Comparison of ENCODE assay signal across 1 cellular context in the genomic region with DNA sequence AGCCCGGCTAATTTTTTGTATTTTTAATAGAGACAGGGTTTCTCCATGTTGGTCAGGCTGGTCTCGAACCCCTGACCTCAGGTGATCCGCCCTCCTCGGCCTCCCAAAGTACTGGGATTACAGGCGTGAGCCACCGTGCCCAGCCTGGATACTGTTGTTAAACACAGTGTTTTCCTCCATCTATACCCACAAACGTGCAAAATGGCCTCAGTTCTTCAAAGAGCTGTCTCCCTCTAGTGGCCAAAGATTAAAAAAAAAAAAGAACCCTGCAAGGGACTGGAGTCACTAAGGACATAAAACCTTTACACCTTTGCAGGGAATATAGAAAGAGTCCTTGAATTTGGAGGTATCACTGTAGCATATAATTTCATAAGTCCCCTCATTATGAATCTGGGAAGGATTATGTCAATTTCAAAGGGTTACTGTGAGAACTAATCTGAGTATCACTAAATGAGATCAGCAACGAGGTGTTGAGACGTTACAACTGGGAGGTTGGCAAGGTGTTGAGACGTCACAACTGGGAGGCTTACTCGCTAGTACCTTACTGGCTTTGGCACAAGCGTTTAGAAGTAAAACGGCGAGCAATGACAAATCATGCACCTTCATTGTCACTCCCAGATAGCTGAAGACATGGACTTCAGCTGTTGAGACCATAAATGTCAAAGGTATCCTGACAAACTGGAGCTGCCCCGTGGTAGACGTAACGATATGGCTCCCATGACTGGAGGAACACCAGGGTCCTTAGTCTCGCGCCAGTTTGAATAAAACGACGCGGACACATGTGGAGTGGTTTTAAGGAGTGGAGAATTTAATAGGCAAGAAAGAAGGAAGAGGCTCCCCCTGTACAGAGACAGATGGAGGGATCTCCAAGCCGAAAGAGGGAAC.
TF ChIP-seq lines count a peak whose summit lies in the region.

No MANE protein-coding gene starts in this region.

TF ChIP-seq in K562, 482 proteins besides CTCF, POLR2A, EP300 and RAD21 (continued from another document):
- peak; percentile 41; the same call in 1 of the 2 replicates for TF ChIP-seq SMC3 (conservative IDR thresholded peaks at IDR 0.05; ENCODE audit: insufficient read depth, low read depth, low read length)
- no peak for TF ChIP-seq ZKSCAN3 (CRISPR knock-in tag; IDR thresholded peaks at IDR 0.05)
- TF ChIP-seq KDM5B (IDR thresholded peaks at IDR 0.05; ENCODE audit: insufficient replicate concordance, low read depth, low read length): no peak
- TF ChIP-seq YY1 (IDR thresholded peaks at IDR 0.05; ENCODE audit: borderline replicate concordance in 1 of 3, control insufficient read depth in 1 of 3, extremely low read depth in 1 of 3, insufficient read depth in 3 of 3, insufficient read length in 1 of 3, insufficient replicate concordance in 2 of 3, low read depth in 1 of 3, low read length in 2 of 3): peak in 1 of 3 experiments; percentile 64
- TF ChIP-seq ETV5 (CRISPR knock-in tag; IDR thresholded peaks at IDR 0.05; ENCODE audit: low read depth): no peak
- TF ChIP-seq, protein P1, sequence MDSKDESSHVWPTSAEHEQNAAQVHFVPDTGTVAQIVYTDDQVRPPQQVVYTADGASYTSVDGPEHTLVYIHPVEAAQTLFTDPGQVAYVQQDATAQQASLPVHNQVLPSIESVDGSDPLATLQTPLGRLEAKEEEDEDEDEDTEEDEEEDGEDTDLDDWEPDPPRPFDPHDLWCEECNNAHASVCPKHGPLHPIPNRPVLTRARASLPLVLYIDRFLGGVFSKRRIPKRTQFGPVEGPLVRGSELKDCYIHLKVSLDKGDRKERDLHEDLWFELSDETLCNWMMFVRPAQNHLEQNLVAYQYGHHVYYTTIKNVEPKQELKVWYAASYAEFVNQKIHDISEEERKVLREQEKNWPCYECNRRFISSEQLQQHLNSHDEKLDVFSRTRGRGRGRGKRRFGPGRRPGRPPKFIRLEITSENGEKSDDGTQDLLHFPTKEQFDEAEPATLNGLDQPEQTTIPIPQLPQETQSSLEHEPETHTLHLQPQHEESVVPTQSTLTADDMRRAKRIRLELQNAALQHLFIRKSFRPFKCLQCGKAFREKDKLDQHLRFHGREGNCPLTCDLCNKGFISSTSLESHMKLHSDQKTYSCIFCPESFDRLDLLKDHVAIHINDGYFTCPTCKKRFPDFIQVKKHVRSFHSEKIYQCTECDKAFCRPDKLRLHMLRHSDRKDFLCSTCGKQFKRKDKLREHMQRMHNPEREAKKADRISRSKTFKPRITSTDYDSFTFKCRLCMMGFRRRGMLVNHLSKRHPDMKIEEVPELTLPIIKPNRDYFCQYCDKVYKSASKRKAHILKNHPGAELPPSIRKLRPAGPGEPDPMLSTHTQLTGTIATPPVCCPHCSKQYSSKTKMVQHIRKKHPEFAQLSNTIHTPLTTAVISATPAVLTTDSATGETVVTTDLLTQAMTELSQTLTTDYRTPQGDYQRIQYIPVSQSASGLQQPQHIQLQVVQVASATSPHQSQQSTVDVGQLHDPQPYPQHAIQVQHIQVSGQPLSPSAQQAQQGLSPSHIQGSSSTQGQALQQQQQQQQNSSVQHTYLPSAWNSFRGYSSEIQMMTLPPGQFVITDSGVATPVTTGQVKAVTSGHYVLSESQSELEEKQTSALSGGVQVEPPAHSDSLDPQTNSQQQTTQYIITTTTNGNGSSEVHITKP (IDR thresholded peaks at IDR 0.05; ENCODE audit: partially characterized antibody): peak; percentile 60
- TF ChIP-seq GTF2A2 (tag; IDR thresholded peaks at IDR 0.05): no peak
- no peak for TF ChIP-seq HEY1 (CRISPR knock-in tag; IDR thresholded peaks at IDR 0.05; ENCODE audit: borderline replicate concordance)
- TF ChIP-seq, protein P2, sequence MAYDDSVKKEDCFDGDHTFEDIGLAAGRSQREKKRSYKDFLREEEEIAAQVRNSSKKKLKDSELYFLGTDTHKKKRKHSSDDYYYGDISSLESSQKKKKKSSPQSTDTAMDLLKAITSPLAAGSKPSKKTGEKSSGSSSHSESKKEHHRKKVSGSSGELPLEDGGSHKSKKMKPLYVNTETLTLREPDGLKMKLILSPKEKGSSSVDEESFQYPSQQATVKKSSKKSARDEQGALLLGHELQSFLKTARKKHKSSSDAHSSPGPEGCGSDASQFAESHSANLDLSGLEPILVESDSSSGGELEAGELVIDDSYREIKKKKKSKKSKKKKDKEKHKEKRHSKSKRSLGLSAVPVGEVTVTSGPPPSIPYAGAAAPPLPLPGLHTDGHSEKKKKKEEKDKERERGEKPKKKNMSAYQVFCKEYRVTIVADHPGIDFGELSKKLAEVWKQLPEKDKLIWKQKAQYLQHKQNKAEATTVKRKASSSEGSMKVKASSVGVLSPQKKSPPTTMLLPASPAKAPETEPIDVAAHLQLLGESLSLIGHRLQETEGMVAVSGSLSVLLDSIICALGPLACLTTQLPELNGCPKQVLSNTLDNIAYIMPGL (CRISPR knock-in tag; IDR thresholded peaks at IDR 0.05): no peak
- TF ChIP-seq CBX3 (IDR thresholded peaks at IDR 0.05; ENCODE audit: borderline replicate concordance in 1 of 2, low read length in 2 of 2): 0 out of 3 replicates have a peak, but pooled peaks of 1 of the 2 experiments have one; percentile 17
